Comparison of ENCODE assay signal across 13 cellular contexts in genomic region chr2:42960835-42961165, GRCh38.
DNase-seq lines count a peak whose midpoint lies in the region; ATAC-seq and TF ChIP-seq lines count a peak whose summit lies in the region.
"Had no signal": no experiment of that assay in that cellular context is flagged by ENCODE, and none has a peak within 500 bp of the region (broad histone marks: within the 10 kb centered on the region; RNA-seq: fewer than 3 reads in every experiment).

No MANE protein-coding gene starts in this region.

- CTCF ChIA-PET in OCI-LY7 (lab: Charles Lee; ENCODE audit: unreplicated experiment) (no interaction called here), GM10248 (lab: Yijun Ruan, JAX) (interaction anchor here (2.1 kb wide), 1 partner anchor 14 kb away, joined by 6 read pairs; no protein-coding TSS in a partner anchor)

- H3K9me3 Mint-ChIP-seq in nephron progenitor cell: no peaks in the 10 kb centered on the region
- no peaks in the 10 kb centered on the region for H3K9me3 Mint-ChIP-seq in activated naive CD4-positive, alpha-beta T cell treated with anti-CD3 and anti-CD28 coated beads, Interleukin-2, amount 50 U/mL, for 72 hours
- H3K9me3 Mint-ChIP-seq: activated B cell treated with CpG ODN at 0.5 μM for 24 hours; CD4-positive, alpha-beta memory T cell had no signal

- peak overlapping the region; percentile 99 for H3K27ac Mint-ChIP-seq in nephron progenitor cell
- no peak overlapping the region for H3K27ac Mint-ChIP-seq in activated naive CD4-positive, alpha-beta T cell treated with anti-CD3 and anti-CD28 coated beads, Interleukin-2, amount 50 U/mL, for 72 hours
- H3K27ac Mint-ChIP-seq: activated B cell treated with CpG ODN at 0.5 μM for 24 hours had no signal

- intact Hi-C loops in thyroid gland (cut with DNase I): loop anchor here (10.0 kb wide), 1 partner anchor 574 kb away; no protein-coding TSS in a partner anchor
- intact Hi-C loops in OCI-LY7 (cut with micrococcal nuclease; ENCODE audit: unreplicated experiment): no loop called here
- intact Hi-C loops in head of caudate nucleus (cut with DNase I): no loop called here

- no peak overlapping the region for H3K4me2 ChIP-seq in OCI-LY7 (ENCODE audit: low read length)

- H3K27ac ChIP-seq in KOPT-K1 (ENCODE audit: low read depth, low read length, poor library complexity, severe bottlenecking) (peak overlapping the region; percentile 44), thyroid gland (peak overlapping the region; percentile 37 to 80 (median 50)), OCI-LY7 (ENCODE audit: low read depth, low read length, poor library complexity, severe bottlenecking) (no peak overlapping the region)
- H3K27ac ChIP-seq: foreskin keratinocyte had no signal

- peak overlapping the region; percentile 26 for H3K4me3 Mint-ChIP-seq in nephron progenitor cell
- H3K4me3 Mint-ChIP-seq: CD4-positive, alpha-beta memory T cell had no signal

- no peak for ATAC-seq in activated naive CD4-positive, alpha-beta T cell treated with anti-CD3 and anti-CD28 coated beads, Interleukin-2, amount 50 U/mL, for 72 hours
- ATAC-seq: foreskin keratinocyte had no signal

- TF ChIP-seq CTCF in fibroblast of mammary gland (conservative IDR thresholded peaks at IDR 0.05; ENCODE audit: control insufficient read depth, insufficient read depth, low read depth, low read length) (no peak), nephron progenitor cell (IDR thresholded peaks at IDR 0.05) (no peak), thyroid gland (IDR thresholded peaks at IDR 0.05) (no peak), OCI-LY7 (conservative IDR thresholded peaks at IDR 0.05; ENCODE audit: low read length) (no peak), GM10248 (IDR thresholded peaks at IDR 0.05; ENCODE audit: control extremely low read depth, extremely low read depth, low read depth, missing control alignments) (no peak)

- no peak overlapping the region for H2AFZ ChIP-seq in OCI-LY7 (ENCODE audit: low read length)

- H4K20me1 ChIP-seq in OCI-LY7 (ENCODE audit: insufficient read depth, low read length): no peaks in the 10 kb centered on the region

- H3K27me3 Mint-ChIP-seq in nephron progenitor cell (ENCODE audit: low read depth, poor library complexity): peaks cover 6% of the 10 kb centered on the region

- H3K4me3 ChIP-seq in fibroblast of mammary gland (ENCODE audit: control insufficient read depth, low read depth, low read length) (no peak overlapping the region), thyroid gland (replicated peaks in 1 of 3) (no peak overlapping the region), OCI-LY7 (ENCODE audit: low read depth, low read length, poor library complexity, severe bottlenecking) (no peak overlapping the region)

- H3K36me3 ChIP-seq in KOPT-K1 (ENCODE audit: insufficient read depth, low read length) (no peaks in the 10 kb centered on the region), thyroid gland (no peaks in the 10 kb centered on the region), OCI-LY7 (ENCODE audit: insufficient read depth, low read length) (no peaks in the 10 kb centered on the region)

- H3K9me3 ChIP-seq in KOPT-K1 (ENCODE audit: insufficient read depth, low read length, poor library complexity, severe bottlenecking): no peaks in the 10 kb centered on the region
- no peaks in the 10 kb centered on the region for H3K9me3 ChIP-seq in thyroid gland
- no peaks in the 10 kb centered on the region for H3K9me3 ChIP-seq in OCI-LY7 (ENCODE audit: low read length)

- TF ChIP-seq POLR2A in thyroid gland (IDR thresholded peaks at IDR 0.05): no peak

- BruUV-seq in OCI-LY7 (replicated peaks; lab: Mats Ljungman, UMichigan): no TSS peak

- H3K9me2 ChIP-seq in OCI-LY7 (ENCODE audit: insufficient read depth, low read length): no peaks in the 10 kb centered on the region

- POLR2A ChIA-PET in OCI-LY7 (lab: Charles Lee): no interaction called here
- POLR2A ChIA-PET in GM10248 (lab: Yijun Ruan, JAX): no interaction called here

- H3K4me1 ChIP-seq in thyroid gland (peaks cover 14 to 35% of the 10 kb centered on the region in 2 donors), OCI-LY7 (ENCODE audit: insufficient read depth, low read length, poor library complexity, severe bottlenecking) (peaks cover 41% of the 10 kb centered on the region)

- no peaks in the 10 kb centered on the region for H3K36me3 Mint-ChIP-seq in nephron progenitor cell (ENCODE audit: low read depth)
- no peaks in the 10 kb centered on the region for H3K36me3 Mint-ChIP-seq in activated naive CD4-positive, alpha-beta T cell treated with anti-CD3 and anti-CD28 coated beads, Interleukin-2, amount 50 U/mL, for 72 hours
- H3K36me3 Mint-ChIP-seq: CD4-positive, alpha-beta memory T cell had no signal

- peaks cover 70% of the 10 kb centered on the region for H3K4me1 Mint-ChIP-seq in nephron progenitor cell

- DNase-seq in fibroblast of mammary gland (ENCODE audit: low read depth) (peak; percentile 63), nephron progenitor cell (no peak), thyroid gland (no peak), OCI-LY7 (ENCODE audit: low spot score) (no peak), head of caudate nucleus (no peak), GM10248 (ENCODE audit: extremely low spot score) (no peak)
- no peak for DNase-seq in activated naive CD4-positive, alpha-beta T cell treated with anti-CD3 and anti-CD28 coated beads, Interleukin-2, amount 50 U/mL, for 72 hours (ENCODE audit: low spot score in 2 of 2)
- DNase-seq: activated B cell treated with CpG ODN at 0.5 μM for 24 hours; activated CD8-positive, alpha-beta memory T cell treated with anti-CD3 and anti-CD28 coated beads, Interleukin-2, amount 50 U/mL, for 4 hours; CD4-positive, alpha-beta memory T cell; cortex of kidney; foreskin keratinocyte had no signal

- H3K27me3 ChIP-seq in thyroid gland: no peaks in the 10 kb centered on the region
- H3K27me3 ChIP-seq: foreskin keratinocyte had no signal

- H3K79me2 ChIP-seq in OCI-LY7 (ENCODE audit: insufficient read depth, low read depth, low read length): no peaks in the 10 kb centered on the region

- WGBS in thyroid gland, 2 donors: 84 to 90% methylated on average over 6 of the region's 6 CpGs
